In the genomic region with DNA sequence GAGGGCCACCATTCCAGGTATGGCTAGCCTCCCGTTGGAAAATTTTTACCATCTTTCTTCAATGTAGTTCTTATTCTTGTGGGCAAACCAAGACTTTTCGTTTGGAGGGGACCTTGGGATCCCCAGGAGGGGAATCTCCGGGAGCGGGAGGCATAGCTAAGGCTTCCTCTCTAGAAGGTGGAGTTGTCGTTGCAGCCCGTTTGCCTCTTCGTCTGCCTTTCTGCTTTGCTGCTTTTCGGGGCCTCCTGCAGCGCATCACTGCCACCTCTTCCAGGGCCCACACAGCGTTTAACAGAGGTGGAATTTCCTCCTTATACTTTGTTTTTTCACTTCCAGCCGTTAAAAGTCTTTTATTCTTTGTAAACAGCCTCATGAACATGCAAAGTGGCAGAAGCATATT, we compare ENCODE assay signal across 1 cellular context.
TF ChIP-seq lines count a peak whose summit lies in the region.

No MANE protein-coding gene starts in this region.

TF ChIP-seq in HepG2, 621 proteins besides CTCF, POLR2A, EP300 and RAD21:
- TF ChIP-seq ZNF670 (CRISPR knock-in tag; IDR thresholded peaks at IDR 0.05; ENCODE audit: borderline replicate concordance) = no peak
- no peak for TF ChIP-seq ZNF788 (CRISPR knock-in tag; IDR thresholded peaks at IDR 0.05; ENCODE audit: borderline replicate concordance)
- no peak for TF ChIP-seq SCMH1 (CRISPR knock-in tag; IDR thresholded peaks at IDR 0.05; ENCODE audit: borderline replicate concordance)
- no peak for TF ChIP-seq SP4 (CRISPR knock-in tag; IDR thresholded peaks at IDR 0.05)
- no peak for TF ChIP-seq ZNF883 (CRISPR knock-in tag; IDR thresholded peaks at IDR 0.05; ENCODE audit: not compliant biosample characterization)
- TF ChIP-seq, protein P1, sequence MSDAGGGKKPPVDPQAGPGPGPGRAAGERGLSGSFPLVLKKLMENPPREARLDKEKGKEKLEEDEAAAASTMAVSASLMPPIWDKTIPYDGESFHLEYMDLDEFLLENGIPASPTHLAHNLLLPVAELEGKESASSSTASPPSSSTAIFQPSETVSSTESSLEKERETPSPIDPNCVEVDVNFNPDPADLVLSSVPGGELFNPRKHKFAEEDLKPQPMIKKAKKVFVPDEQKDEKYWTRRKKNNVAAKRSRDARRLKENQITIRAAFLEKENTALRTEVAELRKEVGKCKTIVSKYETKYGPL (CRISPR knock-in tag; IDR thresholded peaks at IDR 0.05) = no peak
- no peak for TF ChIP-seq SAP130 (CRISPR knock-in tag; IDR thresholded peaks at IDR 0.05; ENCODE audit: low read depth)
- TF ChIP-seq TCF7L2 (IDR thresholded peaks at IDR 0.05; ENCODE audit: low read depth, low read length) = no peak
- TF ChIP-seq MAFK (conservative IDR thresholded peaks at IDR 0.05 in 1 of 2, IDR thresholded peaks at IDR 0.05 in 1 of 2; ENCODE audit: low read length in 2 of 2) = no peak
- TF ChIP-seq, protein P2, sequence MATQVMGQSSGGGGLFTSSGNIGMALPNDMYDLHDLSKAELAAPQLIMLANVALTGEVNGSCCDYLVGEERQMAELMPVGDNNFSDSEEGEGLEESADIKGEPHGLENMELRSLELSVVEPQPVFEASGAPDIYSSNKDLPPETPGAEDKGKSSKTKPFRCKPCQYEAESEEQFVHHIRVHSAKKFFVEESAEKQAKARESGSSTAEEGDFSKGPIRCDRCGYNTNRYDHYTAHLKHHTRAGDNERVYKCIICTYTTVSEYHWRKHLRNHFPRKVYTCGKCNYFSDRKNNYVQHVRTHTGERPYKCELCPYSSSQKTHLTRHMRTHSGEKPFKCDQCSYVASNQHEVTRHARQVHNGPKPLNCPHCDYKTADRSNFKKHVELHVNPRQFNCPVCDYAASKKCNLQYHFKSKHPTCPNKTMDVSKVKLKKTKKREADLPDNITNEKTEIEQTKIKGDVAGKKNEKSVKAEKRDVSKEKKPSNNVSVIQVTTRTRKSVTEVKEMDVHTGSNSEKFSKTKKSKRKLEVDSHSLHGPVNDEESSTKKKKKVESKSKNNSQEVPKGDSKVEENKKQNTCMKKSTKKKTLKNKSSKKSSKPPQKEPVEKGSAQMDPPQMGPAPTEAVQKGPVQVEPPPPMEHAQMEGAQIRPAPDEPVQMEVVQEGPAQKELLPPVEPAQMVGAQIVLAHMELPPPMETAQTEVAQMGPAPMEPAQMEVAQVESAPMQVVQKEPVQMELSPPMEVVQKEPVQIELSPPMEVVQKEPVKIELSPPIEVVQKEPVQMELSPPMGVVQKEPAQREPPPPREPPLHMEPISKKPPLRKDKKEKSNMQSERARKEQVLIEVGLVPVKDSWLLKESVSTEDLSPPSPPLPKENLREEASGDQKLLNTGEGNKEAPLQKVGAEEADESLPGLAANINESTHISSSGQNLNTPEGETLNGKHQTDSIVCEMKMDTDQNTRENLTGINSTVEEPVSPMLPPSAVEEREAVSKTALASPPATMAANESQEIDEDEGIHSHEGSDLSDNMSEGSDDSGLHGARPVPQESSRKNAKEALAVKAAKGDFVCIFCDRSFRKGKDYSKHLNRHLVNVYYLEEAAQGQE (IDR thresholded peaks at IDR 0.05; ENCODE audit: borderline replicate concordance in 1 of 2, low read depth in 1 of 2, low read length in 2 of 2) = no peak
- no peak for TF ChIP-seq MXD4 (CRISPR knock-in tag; IDR thresholded peaks at IDR 0.05)
- no peak for TF ChIP-seq GTF2F1 (IDR thresholded peaks at IDR 0.05; ENCODE audit: low read length)
- no peak for TF ChIP-seq ZNF724P (CRISPR knock-in tag; IDR thresholded peaks at IDR 0.05; ENCODE audit: borderline replicate concordance)
- no peak for TF ChIP-seq POLR2G (IDR thresholded peaks at IDR 0.05; ENCODE audit: low read depth, low read length)
- no peak for TF ChIP-seq GATAD1 (CRISPR knock-in tag; IDR thresholded peaks at IDR 0.05)
- TF ChIP-seq ZNF503 (CRISPR knock-in tag; IDR thresholded peaks at IDR 0.05) = no peak
- no peak for TF ChIP-seq ZFP82 (CRISPR knock-in tag; IDR thresholded peaks at IDR 0.05; ENCODE audit: borderline replicate concordance)
- TF ChIP-seq ZSCAN12 (CRISPR knock-in tag; IDR thresholded peaks at IDR 0.05) = no peak
- TF ChIP-seq STAT6 (CRISPR knock-in tag; IDR thresholded peaks at IDR 0.05; ENCODE audit: borderline replicate concordance) = no peak
TF ChIP-seq in HepG2: peak in this region for 0.
